ENCODE assay signal across 10 cellular contexts in the genomic region with DNA sequence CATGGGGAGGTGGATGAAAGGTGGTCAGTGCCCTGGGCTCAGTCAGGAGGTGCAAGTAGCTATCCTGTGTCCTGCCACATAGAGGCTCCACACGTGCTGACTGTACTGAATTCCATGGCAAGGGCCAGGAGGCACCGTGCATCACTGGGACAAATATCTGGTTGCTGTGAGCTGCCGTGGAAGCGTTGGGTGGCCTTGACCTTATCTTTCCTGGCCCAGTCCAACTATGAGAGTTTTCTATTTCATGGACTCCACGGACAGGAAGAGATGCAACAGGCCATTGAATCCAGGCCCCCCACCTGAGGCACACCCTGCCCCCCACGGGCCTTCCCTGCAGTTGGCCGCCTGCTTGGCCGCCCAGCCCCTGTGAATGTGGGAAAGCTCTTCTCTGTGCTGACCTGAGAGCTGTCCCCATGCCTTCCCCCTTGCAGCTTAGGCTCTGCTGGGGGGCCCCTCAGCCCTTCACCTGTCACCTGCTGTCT. TPM values are rescaled to one million over a fixed set of nuclear protein-coding genes. Genes with fewer than 3 reads are reported as not detected.
DNase-seq lines count a peak whose midpoint lies in the region; ATAC-seq and TF ChIP-seq lines count a peak whose summit lies in the region.
"Had no signal": no experiment of that assay in that cellular context is flagged by ENCODE, and none has a peak within 500 bp of the region (broad histone marks: within the 10 kb centered on the region; RNA-seq: fewer than 3 reads in every experiment).

No MANE protein-coding gene starts in this region.

- POLR2A ChIA-PET in RWPE1 (lab: Yijun Ruan, JAX; ENCODE audit: low non-redundant PET) = interaction anchor here (0.6 kb wide), 1 partner anchor 29 kb away, joined by 3 read pairs; no protein-coding TSS in a partner anchor

- in situ Hi-C loops in GM13976 (cut with MboI; ENCODE audit: low sequenced_read_pairs, unreplicated experiment) = no loop called here

- intact Hi-C loops in esophagus muscularis mucosa (cut with DNase I) = no loop called here

- H3K4me1 ChIP-seq in esophagus muscularis mucosa = peaks cover 27 to 36% (median 34%) of the 10 kb centered on the region in 4 donors
- no peaks in the 10 kb centered on the region for H3K4me1 ChIP-seq in parathyroid adenoma

- peaks cover 4% of the 10 kb centered on the region for H3K79me2 ChIP-seq in parathyroid adenoma

- ATAC-seq in HG03108 (IDR thresholded peaks at IDR 0.05; ENCODE audit: unreplicated experiment) = no peak

- TF ChIP-seq EP300 in esophagus muscularis mucosa (IDR thresholded peaks at IDR 0.05) = no peak

- TF ChIP-seq POLR2A in GM18526 (IDR thresholded peaks at IDR 0.05; ENCODE audit: extremely low read depth, insufficient read length) (peak; percentile 20), esophagus muscularis mucosa (IDR thresholded peaks at IDR 0.05; ENCODE audit: low read depth) (no peak)

- no peak for DNase-seq in RWPE1 (ENCODE audit: low spot score)
- DNase-seq in esophagus muscularis mucosa (ENCODE audit: extremely low spot score) = no peak
- no peak for DNase-seq in GM13976 (ENCODE audit: low spot score)
- no peak for DNase-seq in NCI-H1417 treated with DMSO at 0.1 percent for 48 hours (lab: John Stamatoyannopoulos, UW)
- DNase-seq in iPS-NIHi7 (ENCODE audit: extremely low spot score) = no peak
- DNase-seq: NCI-H226 had no signal

- peak overlapping the region in 3 of 4 donors; percentile 3 to 95 (median 94) for H3K4me3 ChIP-seq in esophagus muscularis mucosa
- H3K4me3 ChIP-seq in parathyroid adenoma (ENCODE audit: low read depth, low read length) = no peak overlapping the region

- H3K36me3 ChIP-seq in esophagus muscularis mucosa (peaks cover 22 to 40% (median 33%) of the 10 kb centered on the region in 4 donors), parathyroid adenoma (ENCODE audit: control insufficient read depth, insufficient read depth, low read length) (no peaks in the 10 kb centered on the region)

- CTCF ChIA-PET in RWPE1 (lab: Yijun Ruan, JAX) = interaction anchor here (0.9 kb wide), 1 partner anchor 791 kb away, joined by 6 read pairs; no protein-coding TSS in a partner anchor

- WGBS in esophagus muscularis mucosa = 83% methylated on average over 1 of the region's 8 CpGs

- H3K9me3 ChIP-seq in esophagus muscularis mucosa = no peaks in the 10 kb centered on the region
- no peaks in the 10 kb centered on the region for H3K9me3 ChIP-seq in parathyroid adenoma (ENCODE audit: control insufficient read depth, low read length)

- no peak overlapping the region for H3K9ac ChIP-seq in parathyroid adenoma

- TF ChIP-seq CTCF in RWPE1 (conservative IDR thresholded peaks at IDR 0.05; ENCODE audit: low read depth) = no peak
- TF ChIP-seq CTCF in esophagus muscularis mucosa (IDR thresholded peaks at IDR 0.05) = no peak
- TF ChIP-seq CTCF in parathyroid adenoma (IDR thresholded peaks at IDR 0.05) = no peak
- no peak for TF ChIP-seq CTCF in GM13976 (IDR thresholded peaks at IDR 0.05; ENCODE audit: borderline replicate concordance, control extremely low read depth, extremely low read depth, insufficient read depth, missing control alignments)

- H3K4me2 ChIP-seq in parathyroid adenoma (ENCODE audit: low read length) = peak overlapping the region; percentile 45

- H3K27ac ChIP-seq in RWPE1 (peak overlapping the region; percentile 82), esophagus muscularis mucosa (replicated peaks in 1 of 4) (peak overlapping the region in 2 of 4 donors; percentile 0 to 86), parathyroid adenoma (no peak overlapping the region)
- H3K27ac ChIP-seq: HL-60 had no signal

- no peaks in the 10 kb centered on the region for H3K27me3 ChIP-seq in esophagus muscularis mucosa
- H3K27me3 ChIP-seq in parathyroid adenoma (ENCODE audit: control insufficient read depth, insufficient read depth, low read length) = no peaks in the 10 kb centered on the region

- H2AFZ ChIP-seq in parathyroid adenoma = no peak overlapping the region

RNA-seq across cellular contexts. Expression of a gene that starts 1.7 kb away (rescaled TPM):
- total RNA-seq in esophagus muscularis mucosa = 100 to 1,000 TPM; 135 to 143 (median 138) TPM

RNA-seq across cellular contexts. Expression of a gene that starts 41.0 kb away (rescaled TPM):
- 10 to 100 TPM in 3 of 4 donors, 1 to 10 TPM in 1; 9.6 to 20.4 (median 12.6) TPM for total RNA-seq in esophagus muscularis mucosa
